ENCODE assay signal across 23 cellular contexts in the genomic region with DNA sequence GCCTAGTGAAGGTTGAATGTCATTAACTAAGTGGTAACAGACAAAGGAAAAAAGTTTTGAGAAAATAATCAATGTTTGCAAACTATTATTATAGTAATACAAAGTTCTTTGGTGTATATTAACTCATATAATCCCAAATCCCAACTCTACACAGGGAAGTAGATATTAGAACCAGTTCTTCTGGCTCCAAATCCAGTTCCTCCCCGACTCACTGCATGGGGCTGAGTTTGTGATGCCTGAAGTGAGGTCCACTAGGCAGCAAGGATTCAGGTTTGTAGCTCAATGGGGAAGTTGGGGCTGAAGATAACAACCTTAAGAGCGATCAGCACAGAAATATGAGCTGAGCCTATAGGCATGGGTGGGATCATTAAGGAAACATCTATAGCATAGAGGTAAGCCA.
"Had no signal": no experiment of that assay in that cellular context is flagged by ENCODE, and none has a peak within 500 bp of the region (broad histone marks: within the 10 kb centered on the region; RNA-seq: fewer than 3 reads in every experiment).

No MANE protein-coding gene starts in this region.

- H3K4me1 ChIP-seq: lower lobe of right lung, neural progenitor cell, prostate gland had no signal

- DNase-seq: activated CD4-positive, alpha-beta T cell treated with anti-CD3 and anti-CD28 coated beads, Interleukin-2, amount 10 ng/mL, durations not matched to agents 7 days and 5 days; activated CD4-positive, CD25-positive, alpha-beta regulatory T cell treated with anti-CD3 and anti-CD28 coated beads, Interleukin-2, amount 50 U/mL, for 72 hours; activated CD8-positive, alpha-beta T cell treated with anti-CD3 and anti-CD28 coated beads, Interleukin-2, amount 10 ng/mL, durations not matched to agents 7 days and 5 days; activated T-cell treated with anti-CD3 and anti-CD28 coated beads, Interleukin-2, amount 50 U/mL, for 1 hour; aorta; heart left ventricle; islet precursor cell; lower lobe of right lung; naive thymus-derived CD8-positive, alpha-beta T cell; ovary; stimulated activated CD4-positive, alpha-beta T cell treated with anti-CD3 and anti-CD28 coated beads, Interleukin-12 subunit alpha, Interleukin-12 subunit beta, amount 100 ng/mL, for 4 hours; stimulated activated CD4-positive, alpha-beta T cell treated with anti-CD3 and anti-CD28 coated beads, Interleukin-4, amount 100 ng/mL, for 4 hours; stimulated activated naive CD8-positive, alpha-beta T cell treated with anti-CD3 and anti-CD28 coated beads, Interleukin-15, Interleukin-2, amounts not matched to agents 100 U/mL and 50 U/mL, for 24 hours; upper lobe of left lung; WERI-Rb-1 had no signal

- H3K36me3 ChIP-seq: ovary had no signal

- ATAC-seq: activated CD8-positive, alpha-beta T cell treated with anti-CD3 and anti-CD28 coated beads, Interleukin-2, amount 10 ng/mL, durations not matched to agents 7 days and 5 days; activated naive CD4-positive, alpha-beta T cell treated with anti-CD3 and anti-CD28 coated beads, Interleukin-2, amount 50 U/mL, for 72 hours; heart left ventricle; left lobe of liver; lower lobe of right lung; naive thymus-derived CD8-positive, alpha-beta T cell; stimulated activated naive CD8-positive, alpha-beta T cell treated with anti-CD3 and anti-CD28 coated beads, Interleukin-15, Interleukin-2, amounts not matched to agents 100 U/mL and 50 U/mL, for 24 hours had no signal

- H3K4me3 ChIP-seq: coronary artery, esophagus muscularis mucosa, heart left ventricle, lower lobe of right lung, neural progenitor cell, ovary, prostate gland, right atrium auricular region, SK-N-MC, upper lobe of left lung had no signal

- H3K4me2 ChIP-seq: neural progenitor cell had no signal

- H3K27ac ChIP-seq: coronary artery, esophagus muscularis mucosa, heart left ventricle, lower lobe of right lung, neural progenitor cell, ovary, prostate gland, right atrium auricular region, SK-N-MC, upper lobe of left lung, WERI-Rb-1 had no signal

- H3K9me3 ChIP-seq: esophagus muscularis mucosa, heart left ventricle, lower lobe of right lung, ovary, prostate gland, right atrium auricular region, upper lobe of left lung had no signal

- H2AFZ ChIP-seq: neural progenitor cell had no signal

- H3K27me3 ChIP-seq: esophagus muscularis mucosa, heart left ventricle, neural progenitor cell, right atrium auricular region, upper lobe of left lung had no signal

- H3K9ac ChIP-seq: neural progenitor cell had no signal
